ENCODE assay signal across 1 cellular context in genomic region chr4:32662803-32663202, GRCh38.
TF ChIP-seq lines count a peak whose summit lies in the region.

No MANE protein-coding gene starts in this region.

TF ChIP-seq in K562, 482 proteins besides CTCF, POLR2A, EP300 and RAD21 (continued from another document):
- TF ChIP-seq ZNF778 (CRISPR knock-in tag; IDR thresholded peaks at IDR 0.05) (no peak), MAFF (IDR thresholded peaks at IDR 0.05; ENCODE audit: low read length) (peak; percentile 66), ATF2 (CRISPR knock-in tag; IDR thresholded peaks at IDR 0.05) (no peak), CHCHD3 (CRISPR knock-in tag; IDR thresholded peaks at IDR 0.05) (no peak), ETV1 (tag; conservative IDR thresholded peaks at IDR 0.05; ENCODE audit: low read depth) (no peak), KLF1 (tag; IDR thresholded peaks at IDR 0.05) (no peak), MCM7 (IDR thresholded peaks at IDR 0.05) (no peak), MAFK (IDR thresholded peaks at IDR 0.05; ENCODE audit: low read length) (peak; percentile 69), FOXK1 (CRISPR knock-in tag; IDR thresholded peaks at IDR 0.05; ENCODE audit: borderline replicate concordance) (no peak), HDAC3 (IDR thresholded peaks at IDR 0.05; ENCODE audit: borderline replicate concordance, partially characterized antibody) (no peak), C11orf30 (IDR thresholded peaks at IDR 0.05; ENCODE audit: low read depth) (peak; percentile 44; the same call in 1 of the 2 replicates), YBX1 (IDR thresholded peaks at IDR 0.05) (no peak), MAFG (tag; conservative IDR thresholded peaks at IDR 0.05) (peak; percentile 63), CSDE1 (IDR thresholded peaks at IDR 0.05) (no peak), TFAM (CRISPR knock-in tag; conservative IDR thresholded peaks at IDR 0.05) (no peak)
